ENCODE assay signal across 30 cellular contexts in the genomic region with DNA sequence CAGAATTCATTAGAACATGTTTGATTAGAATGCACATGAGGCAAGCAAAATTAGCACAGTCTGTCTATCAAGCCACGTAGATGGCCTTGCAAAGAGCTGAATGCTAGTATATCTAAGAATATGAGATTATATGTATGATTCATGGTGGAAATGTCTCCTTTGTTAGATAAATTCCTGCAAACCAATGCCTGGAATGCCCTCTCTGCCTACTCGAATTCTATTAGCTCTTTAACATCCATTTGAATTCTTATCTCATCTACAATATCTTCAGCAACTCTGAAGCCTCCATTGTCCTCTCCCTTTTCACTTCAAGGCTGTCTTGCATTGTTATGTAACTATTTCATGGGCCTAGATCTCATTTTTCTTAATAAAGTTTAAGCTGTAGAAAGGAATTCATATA.
DNase-seq lines count a peak whose midpoint lies in the region; ATAC-seq and TF ChIP-seq lines count a peak whose summit lies in the region.
"Had no signal": no experiment of that assay in that cellular context is flagged by ENCODE, and none has a peak within 500 bp of the region (broad histone marks: within the 10 kb centered on the region; RNA-seq: fewer than 3 reads in every experiment).

No MANE protein-coding gene starts in this region.

- H3K4me2 ChIP-seq in osteoblast (ENCODE audit: insufficient read depth, low read length), result no peak overlapping the region

- intact Hi-C loops in natural killer cell (cut with micrococcal nuclease), result no loop called here
- intact Hi-C loops in Right ventricle myocardium superior (cut with DNase I), result no loop called here

- H3K27me3 ChIP-seq in H7 (ENCODE audit: control insufficient read depth, insufficient read depth, low read length), result no peaks in the 10 kb centered on the region
- H3K27me3 ChIP-seq in iPS-20b (ENCODE audit: insufficient read depth, low read length), result no peaks in the 10 kb centered on the region
- no peaks in the 10 kb centered on the region for H3K27me3 ChIP-seq in osteoblast (ENCODE audit: insufficient read depth, low read length)
- H3K27me3 ChIP-seq in right atrium auricular region, result no peaks in the 10 kb centered on the region
- H3K27me3 ChIP-seq: BE2C, SJSA1, transverse colon had no signal

- no peak overlapping the region for H3K4me3 Mint-ChIP-seq in natural killer cell
- H3K4me3 Mint-ChIP-seq: activated CD4-positive, alpha-beta T cell treated with anti-CD3 and anti-CD28 coated beads, Interleukin-2, amount 10 ng/mL, durations not matched to agents 24 days and 14 days; activated naive CD8-positive, alpha-beta T cell; memory B cell; neural crest cell; stimulated activated effector memory CD8-positive, alpha-beta T cell treated with anti-CD3 and anti-CD28 coated beads, Interleukin-12 subunit alpha, Interleukin-12 subunit beta, amount 100 ng/mL, for 72 hours; T-cell had no signal

- H3K27ac Mint-ChIP-seq in natural killer cell, result no peak overlapping the region
- H3K27ac Mint-ChIP-seq: activated CD4-positive, alpha-beta T cell treated with anti-CD3 and anti-CD28 coated beads, Interleukin-2, amount 10 ng/mL, durations not matched to agents 24 days and 14 days; activated naive CD8-positive, alpha-beta T cell; memory B cell; stimulated activated effector memory CD8-positive, alpha-beta T cell treated with anti-CD3 and anti-CD28 coated beads, Interleukin-12 subunit alpha, Interleukin-12 subunit beta, amount 100 ng/mL, for 72 hours; T-cell had no signal

- DNase-seq in H7 (peak; percentile 18), amniotic epithelial cell (ENCODE audit: low read depth) (peak; percentile 41), osteoblast (ENCODE audit: insufficient read length, low spot score, missing footprints) (peak; percentile 58), natural killer cell (no peak), CD1c-positive myeloid dendritic cell (ENCODE audit: extremely low spot score) (no peak), right atrium auricular region (ENCODE audit: low spot score) (no peak), Right ventricle myocardium superior (no peak)
- DNase-seq: activated CD4-positive, alpha-beta T cell treated with anti-CD3 and anti-CD28 coated beads, Interleukin-2, amount 10 ng/mL, durations not matched to agents 24 days and 14 days; activated CD8-positive, alpha-beta memory T cell treated with anti-CD3 and anti-CD28 coated beads for 24 hours; activated effector memory CD4-positive, alpha-beta T cell treated with anti-CD3 and anti-CD28 coated beads, Interleukin-2, amount 50 U/mL, for 16 hours; activated T-cell treated with anti-CD3 and anti-CD28 coated beads for 4 hours; aorta; BE2C; central memory CD4-positive, alpha-beta T cell; cortex of kidney; DMS153; effector memory CD4-positive, alpha-beta T cell; foreskin fibroblast; head of caudate nucleus; NCI-H82; stimulated activated CD4-positive, alpha-beta T cell treated with anti-CD3 and anti-CD28 coated beads, Interleukin-15, amount 100 ng/mL, for 24 hours; T-cell; transverse colon had no signal

- 0 out of 2 replicates have a peak overlapping the region, but pooled peaks have one; percentile 64 for H3K9ac ChIP-seq in iPS-20b (ENCODE audit: low read depth, low read length)

- no peak overlapping the region for H2AFZ ChIP-seq in osteoblast (ENCODE audit: low read length)

- H3K36me3 Mint-ChIP-seq in natural killer cell, result no peaks in the 10 kb centered on the region
- H3K36me3 Mint-ChIP-seq: activated naive CD8-positive, alpha-beta T cell; memory B cell; stimulated activated effector memory CD8-positive, alpha-beta T cell treated with anti-CD3 and anti-CD28 coated beads, Interleukin-12 subunit alpha, Interleukin-12 subunit beta, amount 100 ng/mL, for 72 hours; T-cell had no signal

- H3K9me3 ChIP-seq in iPS-20b (ENCODE audit: insufficient read depth, low read depth, low read length), result peaks cover 9% of the 10 kb centered on the region
- no peaks in the 10 kb centered on the region for H3K9me3 ChIP-seq in osteoblast (ENCODE audit: low read depth, low read length)
- H3K9me3 ChIP-seq in right atrium auricular region, result no peaks in the 10 kb centered on the region
- H3K9me3 ChIP-seq: BE2C, SJSA1, transverse colon had no signal

- H3K36me3 ChIP-seq in H7 (replicated peaks; ENCODE audit: control insufficient read depth, insufficient read depth, low read length), result no peaks in the 10 kb centered on the region
- peaks cover 3% of the 10 kb centered on the region; the same call in 1 of the 2 replicates for H3K36me3 ChIP-seq in iPS-20b (ENCODE audit: insufficient read depth, low read depth, low read length)
- H3K36me3 ChIP-seq in osteoblast (ENCODE audit: insufficient read depth, low read length), result no peaks in the 10 kb centered on the region
- no peaks in the 10 kb centered on the region for H3K36me3 ChIP-seq in right atrium auricular region
- H3K36me3 ChIP-seq: BE2C, SJSA1, transverse colon had no signal

- H4K20me1 ChIP-seq in osteoblast (ENCODE audit: insufficient read depth, low read length), result no peaks in the 10 kb centered on the region

- H3K4me3 ChIP-seq in H7 (ENCODE audit: insufficient read depth, low read depth, low read length), result no peak overlapping the region
- peak overlapping the region; percentile 2; the same call in 1 of the 2 replicates for H3K4me3 ChIP-seq in iPS-20b (ENCODE audit: low read length)
- H3K4me3 ChIP-seq in osteoblast (ENCODE audit: insufficient read depth, low read length), result no peak overlapping the region
- no peak overlapping the region for H3K4me3 ChIP-seq in right atrium auricular region
- H3K4me3 ChIP-seq: GM12878, SJSA1, transverse colon had no signal

- peaks cover 0 to 2% of the 10 kb centered on the region in 2 donors for H3K27me3 Mint-ChIP-seq in natural killer cell (ENCODE audit: low read depth in 2 of 2)

- no peaks in the 10 kb centered on the region for H3K79me2 ChIP-seq in osteoblast (ENCODE audit: insufficient read depth, low read length)

- TF ChIP-seq CTCF in osteoblast (IDR thresholded peaks at IDR 0.05; ENCODE audit: extremely low read depth, low read depth, low read length) (no peak), natural killer cell (IDR thresholded peaks at IDR 0.05) (no peak), right atrium auricular region (IDR thresholded peaks at IDR 0.05) (no peak)

- peaks cover 37% of the 10 kb centered on the region for H3K4me1 ChIP-seq in iPS-20b (ENCODE audit: insufficient read depth, low read length)
- H3K4me1 ChIP-seq in osteoblast (ENCODE audit: insufficient read depth, low read length), result no peaks in the 10 kb centered on the region
- H3K4me1 ChIP-seq in right atrium auricular region, result no peaks in the 10 kb centered on the region
- H3K4me1 ChIP-seq: BE2C, SJSA1, transverse colon had no signal

- H3K4me1 Mint-ChIP-seq in natural killer cell, result no peaks in the 10 kb centered on the region
- H3K4me1 Mint-ChIP-seq: activated CD4-positive, alpha-beta T cell treated with anti-CD3 and anti-CD28 coated beads, Interleukin-2, amount 10 ng/mL, durations not matched to agents 24 days and 14 days; memory B cell; stimulated activated effector memory CD8-positive, alpha-beta T cell treated with anti-CD3 and anti-CD28 coated beads, Interleukin-12 subunit alpha, Interleukin-12 subunit beta, amount 100 ng/mL, for 72 hours; T-cell had no signal

- no peaks in the 10 kb centered on the region for H3K9me3 Mint-ChIP-seq in natural killer cell
- H3K9me3 Mint-ChIP-seq: activated CD4-positive, alpha-beta T cell treated with anti-CD3 and anti-CD28 coated beads, Interleukin-2, amount 10 ng/mL, durations not matched to agents 24 days and 14 days; neural crest cell; stimulated activated effector memory CD8-positive, alpha-beta T cell treated with anti-CD3 and anti-CD28 coated beads, Interleukin-12 subunit alpha, Interleukin-12 subunit beta, amount 100 ng/mL, for 72 hours; T-cell had no signal

- H3K27ac ChIP-seq in iPS-20b (ENCODE audit: low read length), result peak overlapping the region; percentile 77
- H3K27ac ChIP-seq in osteoblast (ENCODE audit: low read depth, low read length), result no peak overlapping the region
- H3K27ac ChIP-seq in right atrium auricular region, result no peak overlapping the region
- H3K27ac ChIP-seq: SJSA1, transverse colon had no signal

- no peak for ATAC-seq in natural killer cell
- ATAC-seq in Right ventricle myocardium superior (ENCODE audit: poor library complexity), result no peak
- ATAC-seq: GM12878; stimulated activated effector memory CD8-positive, alpha-beta T cell treated with anti-CD3 and anti-CD28 coated beads, Interleukin-12 subunit alpha, Interleukin-12 subunit beta, amount 100 ng/mL, for 72 hours; T-cell had no signal

Comparison
In these comparisons a context has a peak if more than half of its experiments do, and no peak if none do; other contexts are left out.
1. DNase-seq: peak in H7 (single experiment), amniotic epithelial cell (single experiment) and osteoblast (single experiment); none in natural killer cell (single experiment), CD1c-positive myeloid dendritic cell (single experiment), right atrium auricular region (single experiment) and Right ventricle myocardium superior (single experiment).